In genomic region chr16:85421338-85422123, GRCh38 we compare ENCODE assay signal across 1 cellular context.
TF ChIP-seq lines count a peak whose summit lies in the region.

No MANE protein-coding gene starts in this region.

TF ChIP-seq in HepG2, 621 proteins besides CTCF, POLR2A, EP300 and RAD21 (continued from another document):
- TF ChIP-seq NCOA1 (CRISPR knock-in tag; IDR thresholded peaks at IDR 0.05) (0 out of 2 replicates have a peak, but pooled peaks have one; percentile 32), TAF15 (IDR thresholded peaks at IDR 0.05; ENCODE audit: low read depth, low read length, poor library complexity, severe bottlenecking) (no peak), MAFF (IDR thresholded peaks at IDR 0.05; ENCODE audit: low read depth, low read length) (no peak), NR2F6 (IDR thresholded peaks at IDR 0.05) (no peak), NR2F6 (CRISPR knock-in tag; IDR thresholded peaks at IDR 0.05) (no peak), SYNCRIP (IDR thresholded peaks at IDR 0.05; ENCODE audit: insufficient read depth, low read depth, low read length) (no peak), ZFP36L2 (CRISPR knock-in tag; IDR thresholded peaks at IDR 0.05) (no peak), SALL2 (CRISPR knock-in tag; IDR thresholded peaks at IDR 0.05) (0 out of 2 replicates have a peak, but pooled peaks have one; percentile 1), ZFP82 (CRISPR knock-in tag; IDR thresholded peaks at IDR 0.05; ENCODE audit: borderline replicate concordance) (0 out of 2 replicates have a peak, but pooled peaks have one; percentile 4), MIXL1 (CRISPR knock-in tag; IDR thresholded peaks at IDR 0.05) (no peak), ZMYM2 (CRISPR knock-in tag; IDR thresholded peaks at IDR 0.05) (no peak), ZNF724P (CRISPR knock-in tag; IDR thresholded peaks at IDR 0.05; ENCODE audit: borderline replicate concordance) (0 out of 2 replicates have a peak, but pooled peaks have one; percentile 36), ZNF75D (CRISPR knock-in tag; IDR thresholded peaks at IDR 0.05; ENCODE audit: borderline replicate concordance) (no peak), PPARG (CRISPR knock-in tag; conservative IDR thresholded peaks at IDR 0.05) (no peak), ZNF280D (CRISPR knock-in tag; IDR thresholded peaks at IDR 0.05) (no peak), BRCA1 (CRISPR knock-in tag; IDR thresholded peaks at IDR 0.05) (no peak), MYNN (CRISPR knock-in tag; IDR thresholded peaks at IDR 0.05; ENCODE audit: low read depth) (no peak), GABPA (IDR thresholded peaks at IDR 0.05; ENCODE audit: low read depth, low read length) (no peak), GABPA (CRISPR knock-in tag; IDR thresholded peaks at IDR 0.05; ENCODE audit: low read depth) (peak; percentile 26), ATF1 (CRISPR knock-in tag; IDR thresholded peaks at IDR 0.05) (no peak), KLF6 (CRISPR knock-in tag; IDR thresholded peaks at IDR 0.05) (no peak)
- TF ChIP-seq, protein P1, sequence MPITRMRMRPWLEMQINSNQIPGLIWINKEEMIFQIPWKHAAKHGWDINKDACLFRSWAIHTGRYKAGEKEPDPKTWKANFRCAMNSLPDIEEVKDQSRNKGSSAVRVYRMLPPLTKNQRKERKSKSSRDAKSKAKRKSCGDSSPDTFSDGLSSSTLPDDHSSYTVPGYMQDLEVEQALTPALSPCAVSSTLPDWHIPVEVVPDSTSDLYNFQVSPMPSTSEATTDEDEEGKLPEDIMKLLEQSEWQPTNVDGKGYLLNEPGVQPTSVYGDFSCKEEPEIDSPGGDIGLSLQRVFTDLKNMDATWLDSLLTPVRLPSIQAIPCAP (CRISPR knock-in tag; IDR thresholded peaks at IDR 0.05; ENCODE audit: low read depth): no peak
- TF ChIP-seq, protein P2, sequence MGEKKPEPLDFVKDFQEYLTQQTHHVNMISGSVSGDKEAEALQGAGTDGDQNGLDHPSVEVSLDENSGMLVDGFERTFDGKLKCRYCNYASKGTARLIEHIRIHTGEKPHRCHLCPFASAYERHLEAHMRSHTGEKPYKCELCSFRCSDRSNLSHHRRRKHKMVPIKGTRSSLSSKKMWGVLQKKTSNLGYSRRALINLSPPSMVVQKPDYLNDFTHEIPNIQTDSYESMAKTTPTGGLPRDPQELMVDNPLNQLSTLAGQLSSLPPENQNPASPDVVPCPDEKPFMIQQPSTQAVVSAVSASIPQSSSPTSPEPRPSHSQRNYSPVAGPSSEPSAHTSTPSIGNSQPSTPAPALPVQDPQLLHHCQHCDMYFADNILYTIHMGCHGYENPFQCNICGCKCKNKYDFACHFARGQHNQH (CRISPR knock-in tag; IDR thresholded peaks at IDR 0.05): no peak
